25 cellular contexts compared by ENCODE assay signal in genomic region chr10:6788191-6788590, GRCh38.
"Had no signal": no experiment of that assay in that cellular context is flagged by ENCODE, and none has a peak within 500 bp of the region (broad histone marks: within the 10 kb centered on the region; RNA-seq: fewer than 3 reads in every experiment).

No MANE protein-coding gene starts in this region.

- H3K27me3 ChIP-seq: neural progenitor cell, ovary, right lobe of liver, sigmoid colon, thyroid gland, tibial nerve, upper lobe of left lung, vagina had no signal

- H3K4me3 ChIP-seq: neural progenitor cell, ovary, psoas muscle, right lobe of liver, sigmoid colon, stomach, thoracic aorta, thyroid gland, tibial nerve, upper lobe of left lung, vagina had no signal

- DNase-seq: occipital lobe; ovary; posterior cingulate gyrus; psoas muscle; right cardiac atrium; right lobe of liver; sigmoid colon; small intestine; stimulated activated CD4-positive, alpha-beta T cell treated with anti-CD3 and anti-CD28 coated beads, Interleukin-15, amount 100 ng/mL, for 24 hours; stimulated activated CD4-positive, alpha-beta T cell treated with anti-CD3 and anti-CD28 coated beads, Interleukin-2, amount 100 ng/mL, for 24 hours; stimulated activated CD4-positive, alpha-beta T cell treated with anti-CD3 and anti-CD28 coated beads, Interleukin-2, amount 100 ng/mL, for 48 hours; stimulated activated CD4-positive, alpha-beta T cell treated with anti-CD3 and anti-CD28 coated beads, Interleukin-4, amount 100 ng/mL, for 24 hours; stimulated activated naive B cell treated with anti-CD40 and anti-IgM and Interleukin-4, amounts not matched to agents 10 μg/mL and 1 μg/mL and 100 μg/mL, for 72 hours; stimulated activated naive CD4-positive, alpha-beta T cell treated with Interleukin-2 at 50 U/mL for 16 hours; stomach; thyroid gland; trophoblast cell; upper lobe of left lung had no signal

- ATAC-seq: psoas muscle; right cardiac atrium; right lobe of liver; stimulated activated effector memory CD8-positive, alpha-beta T cell treated with anti-CD3 and anti-CD28 coated beads, Interleukin-12 subunit alpha, Interleukin-12 subunit beta, amount 100 ng/mL, for 72 hours; stimulated activated naive B cell treated with anti-CD40 and anti-IgM and Interleukin-4, amounts not matched to agents 10 μg/mL and 1 μg/mL and 100 μg/mL, for 72 hours had no signal

- FAIRE-seq: small intestine, urothelium cell line had no signal

- H3K36me3 ChIP-seq: neural progenitor cell, ovary, right lobe of liver, sigmoid colon, stomach, thoracic aorta, thyroid gland, tibial nerve, upper lobe of left lung, vagina had no signal

- H3K4me1 ChIP-seq: parathyroid adenoma, psoas muscle, right lobe of liver, thyroid gland, upper lobe of left lung, vagina had no signal

- H3K27ac ChIP-seq: neural progenitor cell, ovary, parathyroid adenoma, psoas muscle, right lobe of liver, sigmoid colon, stomach, thoracic aorta, thyroid gland, tibial nerve, upper lobe of left lung, vagina had no signal

- H3K9me3 ChIP-seq: ovary, psoas muscle, right lobe of liver, sigmoid colon, stomach, thoracic aorta, thyroid gland, tibial nerve, upper lobe of left lung, vagina had no signal
